3 cellular contexts compared by ENCODE assay signal in the genomic region with DNA sequence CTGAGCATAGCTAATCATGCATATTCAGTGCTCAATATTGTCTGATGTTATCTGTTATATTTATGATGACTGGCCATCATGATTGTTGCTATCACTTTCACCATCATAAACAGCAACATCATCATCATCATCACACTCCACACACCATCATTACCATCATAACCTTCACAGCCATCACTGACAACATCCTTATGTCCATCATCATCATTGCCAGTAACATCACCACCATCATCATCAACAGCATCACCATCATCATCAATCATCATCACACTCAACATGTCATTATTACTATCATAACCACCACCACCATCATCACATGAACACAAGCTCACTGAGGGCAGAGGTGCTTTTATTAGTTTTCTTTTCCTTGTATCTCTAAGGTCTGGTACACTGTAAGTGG.
TF ChIP-seq lines count a peak whose summit lies in the region.

No MANE protein-coding gene starts in this region.

TF ChIP-seq in HepG2, 621 proteins besides CTCF, POLR2A, EP300 and RAD21 (continued from another document):
- no peak for TF ChIP-seq ETV6 (CRISPR knock-in tag; conservative IDR thresholded peaks at IDR 0.05)

TF ChIP-seq in HEK293, 187 proteins besides CTCF, POLR2A, EP300 and RAD21:
- TF ChIP-seq ZNF513 (tag by site-specific recombination; IDR thresholded peaks at IDR 0.05), result peak; percentile 60; the same call in 1 of the 2 replicates
- TF ChIP-seq ZEB2 (tag by site-specific recombination; IDR thresholded peaks at IDR 0.05), result no peak
- no peak for TF ChIP-seq ZNF629 (tag by site-specific recombination; IDR thresholded peaks at IDR 0.05)

TF ChIP-seq in HEK293T, 16 proteins besides CTCF, POLR2A, EP300 and RAD21 (continued from another document):
- 0 out of 2 replicates have a peak, but pooled peaks have one; percentile 16 for TF ChIP-seq PKNOX1 (IDR thresholded peaks at IDR 0.05)
- no peak for TF ChIP-seq CTBP1 (IDR thresholded peaks at IDR 0.05; ENCODE audit: borderline replicate concordance)
